Comparison of ENCODE assay signal across 10 cellular contexts in the genomic region with DNA sequence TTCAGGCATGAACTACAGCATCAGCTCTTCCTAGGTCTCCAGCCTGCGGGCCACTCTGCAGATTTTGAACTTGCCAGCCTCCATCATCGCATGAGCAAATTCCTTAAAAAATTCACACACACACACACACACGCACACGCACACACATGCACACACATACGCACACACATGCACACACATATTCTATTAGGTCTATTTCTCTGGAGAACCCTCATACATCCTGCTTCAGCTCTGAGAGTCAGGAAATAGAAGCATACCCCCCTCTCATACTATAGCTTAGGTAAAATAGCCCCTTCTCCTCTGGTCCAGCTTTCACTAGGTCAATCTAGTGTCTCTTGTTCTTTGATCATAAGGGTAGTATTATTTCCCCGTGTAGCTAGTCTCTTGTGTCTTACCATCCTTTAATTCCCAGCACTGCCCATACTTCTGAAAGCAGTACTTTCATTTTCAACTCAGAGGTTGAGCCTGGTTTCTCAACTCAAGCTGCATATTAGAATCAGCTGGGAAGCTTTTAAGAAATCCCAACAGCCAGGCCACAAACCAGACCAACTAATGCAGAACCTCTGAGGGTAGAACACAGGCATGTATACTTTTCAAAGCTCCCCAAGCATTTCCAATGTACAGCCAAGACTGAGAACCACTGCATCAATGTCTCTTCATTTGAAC. TPM values are rescaled to one million over a fixed set of nuclear protein-coding genes. Genes with fewer than 3 reads are reported as not detected.
DNase-seq lines count a peak whose midpoint lies in the region; ATAC-seq and TF ChIP-seq lines count a peak whose summit lies in the region.
"Had no signal": no experiment of that assay in that cellular context is flagged by ENCODE, and none has a peak within 500 bp of the region (broad histone marks: within the 10 kb centered on the region; RNA-seq: fewer than 3 reads in every experiment).

No MANE protein-coding gene starts in this region.

- H3K9me3 ChIP-seq in OCI-LY3 (ENCODE audit: insufficient read depth, low read length) (0 out of 2 replicates have a peak, but pooled peaks cover 3% of the 10 kb centered on the region), body of pancreas (no peaks in the 10 kb centered on the region)

- H4K20me1 ChIP-seq in OCI-LY3 (ENCODE audit: insufficient read depth, low read length), result no peaks in the 10 kb centered on the region

- ATAC-seq in GM18868 (IDR thresholded peaks at IDR 0.05; ENCODE audit: unreplicated experiment) (peak; percentile 68), HG02623 (IDR thresholded peaks at IDR 0.05; ENCODE audit: unreplicated experiment) (peak; percentile 65), omental fat pad (ENCODE audit: low FRiP score) (peak; percentile 41), T-cell (replicated peaks in 1 of 4) (no peak), body of pancreas (no peak)
- ATAC-seq: Panc1 had no signal

- no peak for DNase-seq in omental fat pad (ENCODE audit: low spot score)
- no peak for DNase-seq in SKM-1 treated with dmso at 0.1 percent for 144 hours (lab: John Stamatoyannopoulos, UW; ENCODE audit: unreplicated experiment)
- DNase-seq in T-cell, result no peak
- DNase-seq in body of pancreas, result no peak
- DNase-seq in stimulated activated CD4-positive, alpha-beta T cell treated with anti-CD3 and anti-CD28 coated beads, Interleukin-4, amount 100 ng/mL, for 4 hours, result no peak

- H3K4me3 Mint-ChIP-seq in T-cell, result no peak overlapping the region
- H3K4me3 Mint-ChIP-seq: activated naive CD8-positive, alpha-beta T cell had no signal

- no peak overlapping the region for H2AFZ ChIP-seq in OCI-LY3 (ENCODE audit: low read depth, low read length)

- no peak overlapping the region for H3K27ac Mint-ChIP-seq in T-cell
- H3K27ac Mint-ChIP-seq: activated naive CD8-positive, alpha-beta T cell had no signal

- H3K36me3 Mint-ChIP-seq in T-cell, result no peaks in the 10 kb centered on the region
- H3K36me3 Mint-ChIP-seq: activated naive CD8-positive, alpha-beta T cell had no signal

- H3K4me2 ChIP-seq in OCI-LY3 (ENCODE audit: low read length), result peak overlapping the region; percentile 62

- POLR2A ChIA-PET in T-cell (lab: Charles Lee), result interaction anchor here in 1 of 2 donors (0.5 kb wide), 1 partner anchor 74 kb away, joined by 3 read pairs; no protein-coding TSS in a partner anchor

- TF ChIP-seq CTCF in OCI-LY3 (IDR thresholded peaks at IDR 0.05; ENCODE audit: low read depth, low read length) (no peak), omental fat pad (IDR thresholded peaks at IDR 0.05) (no peak), body of pancreas (IDR thresholded peaks at IDR 0.05) (no peak)

- peaks cover 17% of the 10 kb centered on the region for H3K36me3 ChIP-seq in OCI-LY3 (replicated peaks; ENCODE audit: low read depth, low read length)
- no peaks in the 10 kb centered on the region for H3K36me3 ChIP-seq in body of pancreas (replicated peaks in 1 of 2; ENCODE audit: insufficient read depth in 1 of 2, low read depth in 2 of 2)

- H3K27me3 ChIP-seq in OCI-LY3 (ENCODE audit: low read depth, low read length), result no peaks in the 10 kb centered on the region
- no peaks in the 10 kb centered on the region for H3K27me3 ChIP-seq in body of pancreas

- no peaks in the 10 kb centered on the region for H3K9me3 Mint-ChIP-seq in T-cell

- no peak for TF ChIP-seq POLR2A in body of pancreas (IDR thresholded peaks at IDR 0.05)

- 84 to 86% methylated on average over 6 of the region's 6 CpGs for WGBS in body of pancreas, 2 donors

- intact Hi-C loops in body of pancreas (cut with DNase I), result no loop called here

- H3K79me2 ChIP-seq in OCI-LY3 (ENCODE audit: low read length), result no peaks in the 10 kb centered on the region

- peaks cover 70% of the 10 kb centered on the region for H3K4me1 ChIP-seq in OCI-LY3 (ENCODE audit: low read length)
- H3K4me1 ChIP-seq in body of pancreas, result no peaks in the 10 kb centered on the region

- H3K27ac ChIP-seq in OCI-LY3 (ENCODE audit: low read length) (peak overlapping the region; percentile 79), body of pancreas (no peak overlapping the region)

- H3K9ac ChIP-seq in OCI-LY3 (ENCODE audit: low read length), result peak overlapping the region; percentile 53; the same call in 1 of the 2 replicates

- H3K27me3 Mint-ChIP-seq in T-cell, result peaks cover 0 to 4% of the 10 kb centered on the region in 2 donors
- H3K27me3 Mint-ChIP-seq: activated naive CD8-positive, alpha-beta T cell had no signal

- H3K4me1 Mint-ChIP-seq in T-cell, result peaks cover 0 to 5% (median 3%) of the 10 kb centered on the region in 3 donors

- peak overlapping the region; percentile 30 for H3K4me3 ChIP-seq in OCI-LY3 (ENCODE audit: low read length)
- H3K4me3 ChIP-seq in body of pancreas, result no peak overlapping the region

- CTCF ChIA-PET in T-cell (lab: Charles Lee), result interaction anchor here in 1 of 2 donors (0.9 kb wide), 1 partner anchor 13 kb away, joined by 3 read pairs; no protein-coding TSS in a partner anchor

RNA-seq across cellular contexts. Expression of gene ITGB8, which starts 30.9 kb away (rescaled TPM):
- 10 to 100 TPM in 3 of 4 donors, 1 to 10 TPM in 1; 3.9 to 70.2 (median 16.5) TPM for total RNA-seq in omental fat pad
- total RNA-seq in T-cell, result under 1 TPM; 0.08 to 0.29 (median 0.16) TPM
- total RNA-seq in body of pancreas, result 10 to 100 TPM; 22.1 to 38.6 TPM

Comparison
In these comparisons a context has a peak if more than half of its experiments do, and no peak if none do; other contexts are left out.
1. ATAC-seq: peak in GM18868 (single experiment), HG02623 (single experiment) and omental fat pad (single experiment); none in T-cell (0 of 4) and body of pancreas (single experiment).